ENCODE assay signal across 1 cellular context in genomic region chr10:77837925-77838595, GRCh38.
TF ChIP-seq lines count a peak whose summit lies in the region.

No MANE protein-coding gene starts in this region.

TF ChIP-seq in GM12878, 131 proteins besides CTCF, POLR2A, EP300 and RAD21:
- TF ChIP-seq MYB (IDR thresholded peaks at IDR 0.05; ENCODE audit: borderline replicate concordance, low read depth, low read length) (no peak), ZNF687 (IDR thresholded peaks at IDR 0.05) (no peak), RB1 (IDR thresholded peaks at IDR 0.05; ENCODE audit: borderline replicate concordance) (no peak), PRDM15 (CRISPR knock-in tag; IDR thresholded peaks at IDR 0.05) (no peak), TAF1 (IDR thresholded peaks at IDR 0.05; ENCODE audit: borderline replicate concordance, low read depth, low read length) (no peak), NFYA (IDR thresholded peaks at IDR 0.05; ENCODE audit: borderline replicate concordance, low read depth, low read length) (no peak), ZBTB11 (CRISPR knock-in tag; IDR thresholded peaks at IDR 0.05) (no peak), BRCA1 (IDR thresholded peaks at IDR 0.05; ENCODE audit: low read depth, low read length) (no peak), RELA (IDR thresholded peaks at IDR 0.05; ENCODE audit: borderline replicate concordance, partially characterized antibody) (no peak), PML (IDR thresholded peaks at IDR 0.05; ENCODE audit: low read length) (no peak), RFX5 (IDR thresholded peaks at IDR 0.05; ENCODE audit: low read depth, low read length) (no peak), TARDBP (IDR thresholded peaks at IDR 0.05; ENCODE audit: borderline replicate concordance) (no peak), TCF7 (IDR thresholded peaks at IDR 0.05; ENCODE audit: borderline replicate concordance) (no peak), RUNX3 (IDR thresholded peaks at IDR 0.05; ENCODE audit: low read length) (no peak), ASH2L (IDR thresholded peaks at IDR 0.05; ENCODE audit: borderline replicate concordance, low read depth) (no peak)
- TF ChIP-seq, protein P1, sequence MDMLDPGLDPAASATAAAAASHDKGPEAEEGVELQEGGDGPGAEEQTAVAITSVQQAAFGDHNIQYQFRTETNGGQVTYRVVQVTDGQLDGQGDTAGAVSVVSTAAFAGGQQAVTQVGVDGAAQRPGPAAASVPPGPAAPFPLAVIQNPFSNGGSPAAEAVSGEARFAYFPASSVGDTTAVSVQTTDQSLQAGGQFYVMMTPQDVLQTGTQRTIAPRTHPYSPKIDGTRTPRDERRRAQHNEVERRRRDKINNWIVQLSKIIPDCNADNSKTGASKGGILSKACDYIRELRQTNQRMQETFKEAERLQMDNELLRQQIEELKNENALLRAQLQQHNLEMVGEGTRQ (IDR thresholded peaks at IDR 0.05; ENCODE audit: borderline replicate concordance, low read depth, low read length), result no peak
- TF ChIP-seq, protein P2, sequence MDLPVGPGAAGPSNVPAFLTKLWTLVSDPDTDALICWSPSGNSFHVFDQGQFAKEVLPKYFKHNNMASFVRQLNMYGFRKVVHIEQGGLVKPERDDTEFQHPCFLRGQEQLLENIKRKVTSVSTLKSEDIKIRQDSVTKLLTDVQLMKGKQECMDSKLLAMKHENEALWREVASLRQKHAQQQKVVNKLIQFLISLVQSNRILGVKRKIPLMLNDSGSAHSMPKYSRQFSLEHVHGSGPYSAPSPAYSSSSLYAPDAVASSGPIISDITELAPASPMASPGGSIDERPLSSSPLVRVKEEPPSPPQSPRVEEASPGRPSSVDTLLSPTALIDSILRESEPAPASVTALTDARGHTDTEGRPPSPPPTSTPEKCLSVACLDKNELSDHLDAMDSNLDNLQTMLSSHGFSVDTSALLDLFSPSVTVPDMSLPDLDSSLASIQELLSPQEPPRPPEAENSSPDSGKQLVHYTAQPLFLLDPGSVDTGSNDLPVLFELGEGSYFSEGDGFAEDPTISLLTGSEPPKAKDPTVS (IDR thresholded peaks at IDR 0.05; ENCODE audit: low read depth, low read length), result no peak
- TF ChIP-seq, protein P3, sequence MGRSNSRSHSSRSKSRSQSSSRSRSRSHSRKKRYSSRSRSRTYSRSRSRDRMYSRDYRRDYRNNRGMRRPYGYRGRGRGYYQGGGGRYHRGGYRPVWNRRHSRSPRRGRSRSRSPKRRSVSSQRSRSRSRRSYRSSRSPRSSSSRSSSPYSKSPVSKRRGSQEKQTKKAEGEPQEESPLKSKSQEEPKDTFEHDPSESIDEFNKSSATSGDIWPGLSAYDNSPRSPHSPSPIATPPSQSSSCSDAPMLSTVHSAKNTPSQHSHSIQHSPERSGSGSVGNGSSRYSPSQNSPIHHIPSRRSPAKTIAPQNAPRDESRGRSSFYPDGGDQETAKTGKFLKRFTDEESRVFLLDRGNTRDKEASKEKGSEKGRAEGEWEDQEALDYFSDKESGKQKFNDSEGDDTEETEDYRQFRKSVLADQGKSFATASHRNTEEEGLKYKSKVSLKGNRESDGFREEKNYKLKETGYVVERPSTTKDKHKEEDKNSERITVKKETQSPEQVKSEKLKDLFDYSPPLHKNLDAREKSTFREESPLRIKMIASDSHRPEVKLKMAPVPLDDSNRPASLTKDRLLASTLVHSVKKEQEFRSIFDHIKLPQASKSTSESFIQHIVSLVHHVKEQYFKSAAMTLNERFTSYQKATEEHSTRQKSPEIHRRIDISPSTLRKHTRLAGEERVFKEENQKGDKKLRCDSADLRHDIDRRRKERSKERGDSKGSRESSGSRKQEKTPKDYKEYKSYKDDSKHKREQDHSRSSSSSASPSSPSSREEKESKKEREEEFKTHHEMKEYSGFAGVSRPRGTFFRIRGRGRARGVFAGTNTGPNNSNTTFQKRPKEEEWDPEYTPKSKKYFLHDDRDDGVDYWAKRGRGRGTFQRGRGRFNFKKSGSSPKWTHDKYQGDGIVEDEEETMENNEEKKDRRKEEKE (IDR thresholded peaks at IDR 0.05), result no peak
